In genomic region chr7:143345428-143345900, GRCh38 we compare ENCODE assay signal across 8 cellular contexts. TPM values are rescaled to one million over a fixed set of nuclear protein-coding genes. Genes with fewer than 3 reads are reported as not detected.
DNase-seq lines count a peak whose midpoint lies in the region; ATAC-seq and TF ChIP-seq lines count a peak whose summit lies in the region.

No MANE protein-coding gene starts in this region.

- peak; percentile 84 for ATAC-seq in GM21786 (IDR thresholded peaks at IDR 0.05; ENCODE audit: unreplicated experiment)
- ATAC-seq in heart right ventricle, result peak in 7 of 8 donors; percentile 59 to 82 (median 67)
- no peak for ATAC-seq in PC-3

- H3F3A ChIP-seq in PC-3 (ENCODE audit: low read length, unreplicated experiment), result no peaks in the 10 kb centered on the region

- WGBS in heart right ventricle, 2 donors, result 5 to 6% methylated on average over 35 of the region's 35 CpGs

- intact Hi-C loops in heart right ventricle (cut with DNase I) (loop anchor here in 1 of 10 donors (5.0 kb wide), 1 partner anchor 62 kb away; the partner anchor contains the start of gene EPHA1), PC-3 (cut with micrococcal nuclease) (no loop called here)

- H3K9ac ChIP-seq in skeletal muscle satellite cell (ENCODE audit: low read depth, low read length) (no peak overlapping the region), PC-3 (ENCODE audit: low read length) (no peak overlapping the region)

- POLR2A ChIA-PET in PC-3 (lab: Charles Lee; ENCODE audit: unreplicated experiment), result no interaction called here

- CTCF ChIA-PET in PC-3 (lab: Charles Lee), result no interaction called here

- H3K9me3 ChIP-seq in heart right ventricle, result no peaks in the 10 kb centered on the region
- no peaks in the 10 kb centered on the region for H3K9me3 ChIP-seq in skeletal muscle satellite cell (replicated peaks; ENCODE audit: low read length)
- no peaks in the 10 kb centered on the region for H3K9me3 ChIP-seq in PC-3 (ENCODE audit: low read length)

- peaks cover 0 to 50% (median 30%) of the 10 kb centered on the region in 7 donors for H3K27me3 ChIP-seq in heart right ventricle
- H3K27me3 ChIP-seq in skeletal muscle satellite cell (ENCODE audit: control insufficient read depth, insufficient read depth, low read length), result peaks cover 46% of the 10 kb centered on the region
- no peaks in the 10 kb centered on the region for H3K27me3 ChIP-seq in PC-3 (ENCODE audit: low read length)

- H3K4me3 ChIP-seq in heart right ventricle, result peak overlapping the region in 4 of 10 donors; percentile 6 to 34 (median 23)
- no peak overlapping the region for H3K4me3 ChIP-seq in skeletal muscle satellite cell (ENCODE audit: low read length)
- no peak overlapping the region for H3K4me3 ChIP-seq in PC-3 (ENCODE audit: low read length)

- BruUV-seq in PC-3 (replicated peaks; lab: Mats Ljungman, UMichigan), result no TSS peak

- no peaks in the 10 kb centered on the region for H3K9me2 ChIP-seq in PC-3 (replicated peaks; ENCODE audit: low read length)

- H4K20me1 ChIP-seq in PC-3 (ENCODE audit: low read length), result no peaks in the 10 kb centered on the region

- H3K4me2 ChIP-seq in skeletal muscle satellite cell (ENCODE audit: low read length) (peak overlapping the region; percentile 58), PC-3 (ENCODE audit: low read length) (no peak overlapping the region)

- peak in 8 of 9 donors; percentile 21 to 64 (median 48) for TF ChIP-seq CTCF in heart right ventricle (IDR thresholded peaks at IDR 0.05)
- no peak for TF ChIP-seq CTCF in PC-3 (conservative IDR thresholded peaks at IDR 0.05; ENCODE audit: low read depth, low read length)

- DNase-seq in COR-L47 (lab: John Stamatoyannopoulos, UW) (peak; percentile 43), NCI-H82 treated with DMSO at 0.1 percent for 48 hours (lab: John Stamatoyannopoulos, UW; ENCODE audit: unreplicated experiment) (peak; percentile 12), activated gamma-delta T cell (lab: John Stamatoyannopoulos, UW) (peak; percentile 41), heart right ventricle (peak in 1 of 2 donors; percentile 48), PC-3 (no peak), NCI-H2196 (lab: John Stamatoyannopoulos, UW; ENCODE audit: unreplicated experiment) (no peak)

- H3K4me1 ChIP-seq in heart right ventricle, result peaks cover 0 to 11% (median 0%) of the 10 kb centered on the region in 9 donors
- no peaks in the 10 kb centered on the region for H3K4me1 ChIP-seq in skeletal muscle satellite cell (ENCODE audit: control insufficient read depth, insufficient read depth, low read length)
- H3K4me1 ChIP-seq in PC-3 (ENCODE audit: insufficient read depth, low read length), result no peaks in the 10 kb centered on the region

- H3K79me2 ChIP-seq in PC-3 (ENCODE audit: low read length), result no peaks in the 10 kb centered on the region

- H3K27ac ChIP-seq in heart right ventricle (no peak overlapping the region), PC-3 (ENCODE audit: low read length) (no peak overlapping the region)

- H3K36me3 ChIP-seq in heart right ventricle (no peaks in the 10 kb centered on the region), skeletal muscle satellite cell (ENCODE audit: insufficient read depth, low read length) (no peaks in the 10 kb centered on the region), PC-3 (ENCODE audit: low read depth, low read length) (no peaks in the 10 kb centered on the region)

- no peak overlapping the region for H2AFZ ChIP-seq in PC-3 (ENCODE audit: low read length)

RNA-seq across cellular contexts. Expression of gene FAM131B, which starts 17.0 kb away (rescaled TPM):
- total RNA-seq in heart right ventricle (1 to 10 TPM in 1 of 10 donors, under 1 TPM in 8, not detected in 1; 0.07 to 1.2 (median 0.39) TPM), PC-3 (2014; rRNA removed) (6.9 and 7.7 TPM in 2 replicates)
- under 1 TPM; 0.22 to 0.37 TPM for polyA plus RNA-seq in heart right ventricle
- 0.51 and 0.66 TPM in 2 replicates for total RNA-seq in skeletal muscle satellite cell (2012; rRNA removed)

RNA-seq across cellular contexts. Expression of gene CLCN1, which starts 29.6 kb away (rescaled TPM):
- total RNA-seq in heart right ventricle (not detected), PC-3 (2014; rRNA removed) (0.55 and 0.69 TPM in 2 replicates)
- under 1 TPM in 1 of 2 donors, not detected in 1; 0.01 TPM for polyA plus RNA-seq in heart right ventricle
- total RNA-seq in skeletal muscle satellite cell (2012; rRNA removed), result not detected in 2 replicates

RNA-seq across cellular contexts. Expression of gene ZYX, which starts 35.7 kb away (rescaled TPM):
- total RNA-seq in heart right ventricle, result 100 to 1,000 TPM in 2 of 10 donors, 10 to 100 TPM in 8; 48.5 to 148 (median 74.6) TPM
- polyA plus RNA-seq in heart right ventricle, result 100 to 1,000 TPM in 1 of 2 donors, 10 to 100 TPM in 1; 58.9 to 152 TPM
- 48.7 and 72.7 TPM in 2 replicates for total RNA-seq in skeletal muscle satellite cell (2012; rRNA removed)
- 103 and 108 TPM in 2 replicates for total RNA-seq in PC-3 (2014; rRNA removed)

RNA-seq across cellular contexts. Expression of gene CASP2, which starts 57.3 kb away (rescaled TPM):
- total RNA-seq in heart right ventricle (10 to 100 TPM in 6 of 10 donors, 1 to 10 TPM in 4; 7.1 to 13.9 (median 10.2) TPM), PC-3 (2014; rRNA removed) (25.1 and 26.4 TPM in 2 replicates)
- 1 to 10 TPM; 4.4 to 8.0 TPM for polyA plus RNA-seq in heart right ventricle
- total RNA-seq in skeletal muscle satellite cell (2012; rRNA removed), result 8.3 and 9.9 TPM in 2 replicates

Comparison
In these comparisons a context has a peak if more than half of its experiments do, and no peak if none do; other contexts are left out.
1. DNase-seq: peak in COR-L47 (single experiment), NCI-H82 treated with DMSO at 0.1 percent for 48 hours (single experiment) and activated gamma-delta T cell (single experiment); none in PC-3 (single experiment) and NCI-H2196 (single experiment).